Comparison of ENCODE assay signal across 23 cellular contexts in the genomic region with DNA sequence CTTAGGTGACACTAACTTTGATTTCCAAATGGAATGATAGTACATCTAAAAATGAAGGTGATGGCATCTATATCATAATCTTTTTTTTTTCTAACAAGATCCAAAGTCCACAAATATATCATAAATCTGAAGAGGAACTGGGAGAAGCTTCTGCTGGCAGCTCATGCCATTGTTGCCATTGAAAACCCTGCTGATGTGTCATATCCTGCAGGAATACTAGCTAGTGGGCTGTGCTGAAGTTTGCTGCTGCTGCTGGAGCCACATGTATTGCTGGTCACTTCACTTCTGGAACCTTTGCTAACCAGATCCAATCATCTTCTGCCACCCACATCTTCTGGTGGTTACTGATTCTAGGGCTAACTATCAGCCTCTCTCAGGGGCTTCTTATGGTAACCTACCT. TPM values are rescaled to one million over a fixed set of nuclear protein-coding genes. Genes with fewer than 3 reads are reported as not detected.
DNase-seq lines count a peak whose midpoint lies in the region; ATAC-seq, FAIRE-seq and TF ChIP-seq lines count a peak whose summit lies in the region.
"Had no signal": no experiment of that assay in that cellular context is flagged by ENCODE, and none has a peak within 500 bp of the region (broad histone marks: within the 10 kb centered on the region; RNA-seq: fewer than 3 reads in every experiment).

No MANE protein-coding gene starts in this region.

- H3K18ac ChIP-seq in IMR-90 (ENCODE audit: low read depth, low read length) = no peak overlapping the region

- H2AFZ ChIP-seq in DND-41 (ENCODE audit: low read depth, low read length) (no peak overlapping the region), IMR-90 (replicated peaks; ENCODE audit: low read length, poor library complexity) (no peak overlapping the region), keratinocyte (ENCODE audit: control insufficient read depth, low read length) (no peak overlapping the region)

- H4K8ac ChIP-seq in IMR-90 (ENCODE audit: low read depth in 2 of 2, low read length in 2 of 2) = no peak overlapping the region

- no peak overlapping the region for H3K4me3 Mint-ChIP-seq in stimulated activated naive CD8-positive, alpha-beta T cell treated with anti-CD3 and anti-CD28 coated beads, Interleukin-15, amount 100 ng/mL, for 72 hours
- H3K4me3 Mint-ChIP-seq: activated naive CD4-positive, alpha-beta T cell treated with anti-CD3 and anti-CD28 coated beads, Interleukin-2, amount 50 U/mL, for 24 hours; CD4-positive, alpha-beta memory T cell; endodermal cell; T-helper 2 cell treated with Interferon-gamma antibody and Interleukin-4, amounts not matched to agents 5 μg/mL and 100 μg/mL, for 36 hours had no signal

- dilution Hi-C loops in IMR-90 (cut with HindIII; ENCODE audit: low sequenced_read_pairs, unreplicated experiment) = no loop called here
- dilution Hi-C loops in keratinocyte (cut with MboI; ENCODE audit: extremely low pct_ligation_motif_present, low sequenced_read_pairs) = no loop called here

- no peak overlapping the region for H2BK15ac ChIP-seq in IMR-90 (ENCODE audit: low read depth, low read length)

- H3K36me3 ChIP-seq in DND-41 (ENCODE audit: insufficient read depth, low read length) = peaks cover 70% of the 10 kb centered on the region
- no peaks in the 10 kb centered on the region; the same call in none of the 2 replicates for H3K36me3 ChIP-seq in IMR-90 (ENCODE audit: control insufficient read depth, insufficient read depth, low read length)
- H3K36me3 ChIP-seq in keratinocyte (ENCODE audit: control insufficient read depth in 2 of 2, extremely low read depth in 1 of 2, insufficient read depth in 2 of 2, low read length in 2 of 2) = peaks cover 0 to 3% of the 10 kb centered on the region in 2 experiments
- no peaks in the 10 kb centered on the region for H3K36me3 ChIP-seq in vagina
- H3K36me3 ChIP-seq: ascending aorta, SJSA1 had no signal

- POLR2A ChIA-PET in IMR-90 (lab: Charles Lee; ENCODE audit: unreplicated experiment) = no interaction called here

- intact Hi-C loops in IMR-90 (cut with micrococcal nuclease) = no loop called here
- intact Hi-C loops in vagina (cut with DNase I) = no loop called here

- H3K4ac ChIP-seq in IMR-90 (ENCODE audit: low read depth, low read length) = no peak overlapping the region

- no peak overlapping the region for H4K91ac ChIP-seq in IMR-90 (ENCODE audit: insufficient read depth, low read depth, low read length)

- no peaks in the 10 kb centered on the region for H3K4me1 Mint-ChIP-seq in stimulated activated naive CD8-positive, alpha-beta T cell treated with anti-CD3 and anti-CD28 coated beads, Interleukin-15, amount 100 ng/mL, for 72 hours
- H3K4me1 Mint-ChIP-seq: activated naive CD4-positive, alpha-beta T cell treated with anti-CD3 and anti-CD28 coated beads, Interleukin-2, amount 50 U/mL, for 24 hours; CD4-positive, alpha-beta memory T cell; endodermal cell had no signal

- no peak overlapping the region for H2BK20ac ChIP-seq in IMR-90 (ENCODE audit: low read depth, low read length)

- H3K79me1 ChIP-seq in IMR-90 (ENCODE audit: low read depth in 1 of 2, low read length in 2 of 2) = peaks cover 0 to 19% of the 10 kb centered on the region in 2 experiments; a peak in 1 of 4 replicates

- peak overlapping the region; percentile 7 for H2AK9ac ChIP-seq in IMR-90 (replicated peaks; ENCODE audit: low read depth, low read length, poor library complexity)

- no peak overlapping the region for H3K56ac ChIP-seq in IMR-90 (ENCODE audit: extremely low read depth, insufficient read depth, low read length)

- no peak for TF ChIP-seq RAD21 in IMR-90 (IDR thresholded peaks at IDR 0.05; ENCODE audit: low read length)

- FAIRE-seq in keratinocyte (lab: Jason Lieb, UNC) = peak; percentile 46
- FAIRE-seq: H1 had no signal

- H2AK5ac ChIP-seq in IMR-90 (ENCODE audit: low read depth, low read length) = no peak overlapping the region

- peaks cover 11% of the 10 kb centered on the region for H3K9me1 ChIP-seq in IMR-90 (ENCODE audit: insufficient read depth, low read length)
- no peaks in the 10 kb centered on the region for H3K9me1 ChIP-seq in keratinocyte (ENCODE audit: control insufficient read depth, extremely low read depth, insufficient read depth, low read length)

- H3K9me3 ChIP-seq in DND-41 (ENCODE audit: insufficient read depth, low read length, severe bottlenecking) (peaks cover 3% of the 10 kb centered on the region), IMR-90 (ENCODE audit: control insufficient read depth, insufficient read depth, low read length) (no peaks in the 10 kb centered on the region), keratinocyte (ENCODE audit: control insufficient read depth, low read depth, low read length) (no peaks in the 10 kb centered on the region), vagina (no peaks in the 10 kb centered on the region)
- H3K9me3 ChIP-seq: ascending aorta, SJSA1, testis had no signal

- H3K9ac ChIP-seq in DND-41 (ENCODE audit: low read depth, low read length) (no peak overlapping the region), IMR-90 (ENCODE audit: low read depth, low read length) (no peak overlapping the region), keratinocyte (ENCODE audit: control insufficient read depth, extremely low read depth, insufficient read depth, low read length) (no peak overlapping the region)

- no TSS peak for BruUV-seq in IMR-90 (replicated peaks; lab: Mats Ljungman, UMichigan)

- H3K4me3 ChIP-seq in DND-41 (ENCODE audit: low read depth in 1 of 2, low read length in 2 of 2) = no peak overlapping the region
- H3K4me3 ChIP-seq in IMR-90 (ENCODE audit: insufficient read depth, low read depth, low read length) = no peak overlapping the region
- no peak overlapping the region for H3K4me3 ChIP-seq in astrocyte of the spinal cord (ENCODE audit: low read depth, low read length)
- no peak overlapping the region for H3K4me3 ChIP-seq in keratinocyte (ENCODE audit: control insufficient read depth in 2 of 3, extremely low read depth in 1 of 3, insufficient read depth in 2 of 3, low read depth in 1 of 3, low read length in 3 of 3)
- H3K4me3 ChIP-seq in vagina = no peak overlapping the region
- H3K4me3 ChIP-seq: ascending aorta, SJSA1, testis had no signal

- DNase-seq in DND-41 (no peak), IMR-90 (peak; percentile 58), astrocyte of the spinal cord (ENCODE audit: low read depth, low spot score) (peak; percentile 39), keratinocyte (ENCODE audit: low read depth, low spot score) (no peak), vagina (ENCODE audit: extremely low spot score in 2 of 2) (no peak)
- no peak for DNase-seq in effector CD4-positive, alpha-beta T cell
- no peak for DNase-seq in stimulated activated naive CD8-positive, alpha-beta T cell treated with anti-CD3 and anti-CD28 coated beads, Interleukin-15, amount 100 ng/mL, for 72 hours
- DNase-seq: activated CD8-positive, alpha-beta memory T cell treated with anti-CD3 and anti-CD28 coated beads for 24 hours; activated T-cell treated with anti-CD3 and anti-CD28 coated beads, Interleukin-2, amount 50 U/mL, for 48 hours; CD4-positive, alpha-beta memory T cell; DMS79; endodermal cell; foreskin melanocyte; left cardiac atrium; NCI-H1436; NCI-H69; testis had no signal

- no peaks in the 10 kb centered on the region for H3K27me3 ChIP-seq in DND-41 (ENCODE audit: insufficient read depth, low read length, poor library complexity)
- H3K27me3 ChIP-seq in IMR-90 (ENCODE audit: control insufficient read depth, insufficient read depth, low read length) = no peaks in the 10 kb centered on the region
- no peaks in the 10 kb centered on the region for H3K27me3 ChIP-seq in keratinocyte (ENCODE audit: control insufficient read depth, extremely low read depth, insufficient read depth, low read length)
- no peaks in the 10 kb centered on the region for H3K27me3 ChIP-seq in vagina
- H3K27me3 ChIP-seq: ascending aorta, SJSA1, testis had no signal

- H3K27ac ChIP-seq in DND-41 (ENCODE audit: low read length) (no peak overlapping the region), IMR-90 (ENCODE audit: insufficient read depth, low read length) (no peak overlapping the region), keratinocyte (ENCODE audit: control insufficient read depth, insufficient read depth, low read length) (no peak overlapping the region), vagina (no peak overlapping the region)
- H3K27ac ChIP-seq: ascending aorta, SJSA1, testis had no signal

- H4K20me1 ChIP-seq in DND-41 (ENCODE audit: insufficient read depth, low read length) (peaks cover 10% of the 10 kb centered on the region; the same call in 1 of the 2 replicates), IMR-90 (ENCODE audit: insufficient read depth, low read length) (0 out of 2 replicates have a peak, but pooled peaks cover 2% of the 10 kb centered on the region), keratinocyte (ENCODE audit: control insufficient read depth, extremely low read depth, insufficient read depth, low read length) (no peaks in the 10 kb centered on the region)

- peaks cover 0 to 7% of the 10 kb centered on the region in 2 donors for H3K9me3 Mint-ChIP-seq in stimulated activated naive CD8-positive, alpha-beta T cell treated with anti-CD3 and anti-CD28 coated beads, Interleukin-15, amount 100 ng/mL, for 72 hours
- H3K9me3 Mint-ChIP-seq: activated naive CD4-positive, alpha-beta T cell treated with anti-CD3 and anti-CD28 coated beads, Interleukin-2, amount 50 U/mL, for 24 hours had no signal

- TF ChIP-seq POLR2A in IMR-90 (IDR thresholded peaks at IDR 0.05; ENCODE audit: low read depth, low read length) (no peak), vagina (IDR thresholded peaks at IDR 0.05) (no peak)

- no peaks in the 10 kb centered on the region for H3K27me3 Mint-ChIP-seq in stimulated activated naive CD8-positive, alpha-beta T cell treated with anti-CD3 and anti-CD28 coated beads, Interleukin-15, amount 100 ng/mL, for 72 hours
- H3K27me3 Mint-ChIP-seq: activated naive CD4-positive, alpha-beta T cell treated with anti-CD3 and anti-CD28 coated beads, Interleukin-2, amount 50 U/mL, for 24 hours; CD4-positive, alpha-beta memory T cell had no signal

- TF ChIP-seq CTCF in DND-41 (IDR thresholded peaks at IDR 0.05; ENCODE audit: borderline replicate concordance, extremely low read depth, low read length, poor library complexity, severe bottlenecking) (no peak), IMR-90 (conservative IDR thresholded peaks at IDR 0.05; ENCODE audit: low read depth, low read length) (no peak), astrocyte of the spinal cord (IDR thresholded peaks at IDR 0.05; ENCODE audit: low read depth, low read length) (no peak), keratinocyte (optimal IDR thresholded peaks at IDR 0.05 in 1 of 3, IDR thresholded peaks at IDR 0.05 in 1 of 3, conservative IDR thresholded peaks at IDR 0.05 in 1 of 3; ENCODE audit: extremely low read depth in 1 of 3, insufficient read depth in 2 of 3, low read length in 3 of 3) (no peak), vagina (IDR thresholded peaks at IDR 0.05) (no peak)

- H3K4me1 ChIP-seq in DND-41 (ENCODE audit: insufficient read depth, low read length) (no peaks in the 10 kb centered on the region), IMR-90 (ENCODE audit: control insufficient read depth, insufficient read depth, low read length) (peaks cover 3% of the 10 kb centered on the region), keratinocyte (ENCODE audit: control insufficient read depth, extremely low read depth, insufficient read depth, low read length) (peaks cover 6% of the 10 kb centered on the region), vagina (no peaks in the 10 kb centered on the region)
- H3K4me1 ChIP-seq: ascending aorta, testis had no signal

- CTCF ChIA-PET in IMR-90 (lab: Yijun Ruan, JAX) = interaction anchor here (1.2 kb wide), 1 partner anchor 19 kb away, joined by 6 read pairs; no protein-coding TSS in a partner anchor

- H4K5ac ChIP-seq in IMR-90 (ENCODE audit: low read depth, low read length) = no peak overlapping the region

- H3K27ac Mint-ChIP-seq in stimulated activated naive CD8-positive, alpha-beta T cell treated with anti-CD3 and anti-CD28 coated beads, Interleukin-15, amount 100 ng/mL, for 72 hours = no peak overlapping the region
- H3K27ac Mint-ChIP-seq: activated naive CD4-positive, alpha-beta T cell treated with anti-CD3 and anti-CD28 coated beads, Interleukin-2, amount 50 U/mL, for 24 hours; CD4-positive, alpha-beta memory T cell; endodermal cell; T-helper 2 cell treated with Interferon-gamma antibody and Interleukin-4, amounts not matched to agents 5 μg/mL and 100 μg/mL, for 36 hours had no signal

- no peak overlapping the region for H2BK120ac ChIP-seq in IMR-90 (ENCODE audit: low read depth, low read length)

- ATAC-seq in DND-41 (ENCODE audit: insufficient read depth, low read depth) (0 out of 3 replicates have a peak, but pooled peaks have one; percentile 19), IMR-90 (ENCODE audit: low read depth) (peak; percentile 65; the same call in 1 of the 2 replicates), GM21717 (IDR thresholded peaks at IDR 0.05; ENCODE audit: unreplicated experiment) (no peak)
- no peak for ATAC-seq in stimulated activated naive CD8-positive, alpha-beta T cell treated with anti-CD3 and anti-CD28 coated beads, Interleukin-15, amount 100 ng/mL, for 72 hours
- ATAC-seq: left cardiac atrium had no signal

- H2BK5ac ChIP-seq in IMR-90 (ENCODE audit: low read depth, low read length, poor library complexity, severe bottlenecking) = no peak overlapping the region

- H3K14ac ChIP-seq in IMR-90 (replicated peaks; ENCODE audit: low read depth, low read length) = 0 out of 2 replicates have a peak overlapping the region, but pooled peaks have one; percentile 64

- H3K79me2 ChIP-seq in DND-41 (ENCODE audit: insufficient read depth, low read length) (peaks cover 27% of the 10 kb centered on the region), keratinocyte (ENCODE audit: control insufficient read depth, insufficient read depth, low read length) (no peaks in the 10 kb centered on the region)

- in situ Hi-C loops in IMR-90 (cut with MboI; ENCODE audit: low sequenced_read_pairs) (loop anchor here (25.0 kb wide), 1 partner anchor 322 kb away; no protein-coding TSS in a partner anchor), astrocyte of the spinal cord (cut with HindIII; ENCODE audit: low sequenced_read_pairs) (no loop called here)

- no peak overlapping the region for H3K4me2 ChIP-seq in DND-41 (ENCODE audit: insufficient read depth, low read length)
- no peak overlapping the region for H3K4me2 ChIP-seq in IMR-90 (ENCODE audit: low read depth, low read length)
- no peak overlapping the region for H3K4me2 ChIP-seq in keratinocyte (ENCODE audit: control insufficient read depth, extremely low read depth, insufficient read depth, low read depth, low read length)

- no peak overlapping the region for H3K23ac ChIP-seq in IMR-90 (ENCODE audit: low read depth, low read length)

RNA-seq across cellular contexts. Expression of a gene that starts 27.4 kb away (rescaled TPM):
- total RNA-seq in IMR-90 (2012; rRNA removed) (1.6 and 1.7 TPM in 2 replicates), vagina (0.98 TPM)
- polyA plus RNA-seq in IMR-90 (2012; rRNA removed) (4.1 and 5.5 TPM in 2 replicates), keratinocyte (0.52 to 1.0 TPM (median 0.55 TPM) in 3 replicates)
- 5.1 and 6.4 TPM in 2 replicates for polyA plus RNA-seq in IMR-90 (2012; cell fraction: cytosol; rRNA removed)
- 13.5 and 15.3 TPM in 2 replicates for polyA plus RNA-seq in IMR-90 (2012; cell fraction: nucleus; rRNA removed; ENCODE audit: low replicate concordance)
- not detected for polyA plus RNA-seq in keratinocyte (2011; ENCODE audit: low read depth)
- 0.63 and 0.73 TPM in 2 replicates for polyA plus RNA-seq in keratinocyte (2011; cell fraction: cytosol; rRNA removed)
- polyA plus RNA-seq in keratinocyte (2011; cell fraction: nucleus; rRNA removed) = 0.72 and 1.5 TPM in 2 replicates
- polyA plus RNA-seq in keratinocyte (2012; ENCODE audit: low replicate concordance) = 0.50 and 0.65 TPM in 2 replicates
- polyA minus RNA-seq in keratinocyte = 1.7 to 2.1 TPM (median 1.9 TPM) in 3 replicates
- polyA minus RNA-seq in keratinocyte (2011; cell fraction: cytosol; rRNA and poly(A)+ RNA removed) = not detected
- 0.21 and 1.2 TPM in 2 replicates for polyA minus RNA-seq in keratinocyte (2011; cell fraction: nucleus; rRNA and poly(A)+ RNA removed)

Comparison
In these comparisons a context has a peak if more than half of its experiments do, and no peak if none do; other contexts are left out.
1. ATAC-seq: peak in DND-41 (single experiment) and IMR-90 (single experiment); none in GM21717 (single experiment) and stimulated activated naive CD8-positive, alpha-beta T cell treated with anti-CD3 and anti-CD28 coated beads, Interleukin-15, amount 100 ng/mL, for 72 hours (single experiment).
2. DNase-seq: peak in IMR-90 (single experiment) and astrocyte of the spinal cord (single experiment); none in DND-41 (single experiment), keratinocyte (single experiment), effector CD4-positive, alpha-beta T cell (single experiment), stimulated activated naive CD8-positive, alpha-beta T cell treated with anti-CD3 and anti-CD28 coated beads, Interleukin-15, amount 100 ng/mL, for 72 hours (0 of 2) and vagina (0 of 2).